In genomic region chr3:51391566-51392300, GRCh38 we compare ENCODE assay signal across 1 cellular context.
TF ChIP-seq lines count a peak whose summit lies in the region.

No MANE protein-coding gene starts in this region.

TF ChIP-seq in HepG2, 621 proteins besides CTCF, POLR2A, EP300 and RAD21 (continued from another document):
- TF ChIP-seq ZBTB4 (CRISPR knock-in tag; IDR thresholded peaks at IDR 0.05; ENCODE audit: borderline replicate concordance) (0 out of 2 replicates have a peak, but pooled peaks have one; percentile 9), FOXO4 (CRISPR knock-in tag; conservative IDR thresholded peaks at IDR 0.05) (0 out of 2 replicates have a peak, but pooled peaks have one; percentile 77)
